Comparison of ENCODE assay signal across 1 cellular context in genomic region chr7:142808461-142808801, GRCh38.
TF ChIP-seq lines count a peak whose summit lies in the region.

No MANE protein-coding gene starts in this region.

TF ChIP-seq in GM12878, 131 proteins besides CTCF, POLR2A, EP300 and RAD21:
- TF ChIP-seq SMAD5 (IDR thresholded peaks at IDR 0.05; ENCODE audit: low read depth), result peak; percentile 43; the same call in 1 of the 2 replicates
- 0 out of 2 replicates have a peak, but pooled peaks have one; percentile 15 for TF ChIP-seq CHD1 (IDR thresholded peaks at IDR 0.05; ENCODE audit: low read depth, low read length)
- TF ChIP-seq SMC3 (IDR thresholded peaks at IDR 0.05; ENCODE audit: borderline replicate concordance, low read length), result 0 out of 2 replicates have a peak, but pooled peaks have one; percentile 1
- TF ChIP-seq, protein P1, sequence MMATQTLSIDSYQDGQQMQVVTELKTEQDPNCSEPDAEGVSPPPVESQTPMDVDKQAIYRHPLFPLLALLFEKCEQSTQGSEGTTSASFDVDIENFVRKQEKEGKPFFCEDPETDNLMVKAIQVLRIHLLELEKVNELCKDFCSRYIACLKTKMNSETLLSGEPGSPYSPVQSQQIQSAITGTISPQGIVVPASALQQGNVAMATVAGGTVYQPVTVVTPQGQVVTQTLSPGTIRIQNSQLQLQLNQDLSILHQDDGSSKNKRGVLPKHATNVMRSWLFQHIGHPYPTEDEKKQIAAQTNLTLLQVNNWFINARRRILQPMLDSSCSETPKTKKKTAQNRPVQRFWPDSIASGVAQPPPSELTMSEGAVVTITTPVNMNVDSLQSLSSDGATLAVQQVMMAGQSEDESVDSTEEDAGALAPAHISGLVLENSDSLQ (IDR thresholded peaks at IDR 0.05), result 0 out of 2 replicates have a peak, but pooled peaks have one; percentile 10
- TF ChIP-seq ZSCAN29 (IDR thresholded peaks at IDR 0.05), result no peak
